Comparison of ENCODE assay signal across 16 cellular contexts in the genomic region with DNA sequence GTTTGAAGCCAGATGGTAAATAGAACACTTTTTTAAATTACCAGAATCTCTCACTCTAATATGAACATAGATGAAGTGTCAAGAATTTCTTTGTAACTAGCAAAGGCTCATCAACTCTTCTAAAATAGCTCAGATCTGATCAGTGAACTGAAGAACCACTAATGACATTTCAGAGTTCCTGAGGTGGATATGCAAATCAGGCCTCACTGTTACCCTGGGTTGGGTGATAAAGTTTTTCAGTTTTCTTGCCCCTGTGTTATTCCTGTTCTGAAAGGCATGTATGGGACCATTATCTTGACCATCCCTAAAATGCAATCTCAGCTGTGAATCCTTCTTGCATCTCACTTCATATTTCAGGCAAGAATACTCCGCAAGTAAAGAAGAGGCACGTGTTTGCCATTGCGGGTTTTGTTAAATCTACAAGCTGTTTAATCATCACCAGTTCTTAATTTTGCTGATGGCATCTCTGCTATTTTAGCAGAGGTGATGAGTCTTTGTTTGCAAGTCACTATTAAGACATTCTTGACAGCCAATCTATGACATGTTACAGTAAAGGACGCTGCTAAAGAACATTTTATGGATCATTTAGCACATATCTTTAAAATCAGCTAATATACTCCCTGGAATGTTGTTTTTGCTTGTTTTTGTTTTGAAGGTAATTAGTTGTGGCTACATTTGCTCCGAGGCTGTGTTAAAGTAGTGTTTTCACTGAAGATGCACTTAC. TPM values are rescaled to one million over a fixed set of nuclear protein-coding genes. Genes with fewer than 3 reads are reported as not detected.
DNase-seq lines count a peak whose midpoint lies in the region; ATAC-seq and TF ChIP-seq lines count a peak whose summit lies in the region.
"Had no signal": no experiment of that assay in that cellular context is flagged by ENCODE, and none has a peak within 500 bp of the region (broad histone marks: within the 10 kb centered on the region; RNA-seq: fewer than 3 reads in every experiment).

No MANE protein-coding gene starts in this region.

- no peaks in the 10 kb centered on the region for H3K9me3 Mint-ChIP-seq in activated B cell treated with CpG ODN at 0.5 μM for 24 hours
- H3K9me3 Mint-ChIP-seq: CD14-positive monocyte had no signal

- TF ChIP-seq CTCF in activated B cell treated with CpG ODN at 0.5 μM for 24 hours (IDR thresholded peaks at IDR 0.05) (no peak), GM10248 (IDR thresholded peaks at IDR 0.05; ENCODE audit: control extremely low read depth, extremely low read depth, low read depth, missing control alignments) (no peak)

- DNase-seq in activated B cell treated with CpG ODN at 0.5 μM for 24 hours = no peak
- DNase-seq in NCI-H748 (lab: John Stamatoyannopoulos, UW; ENCODE audit: unreplicated experiment) = no peak
- DNase-seq in GM10248 (ENCODE audit: extremely low spot score) = no peak
- DNase-seq in left ventricle myocardium superior = no peak
- DNase-seq in COLO829 (ENCODE audit: low spot score) = no peak
- DNase-seq: hippocampal formation, Kasumi-1, NCI-H226, retina had no signal

- H3K27me3 Mint-ChIP-seq in activated B cell treated with CpG ODN at 0.5 μM for 24 hours = no peaks in the 10 kb centered on the region

- peaks cover 14% of the 10 kb centered on the region for H3K4me1 Mint-ChIP-seq in activated B cell treated with CpG ODN at 0.5 μM for 24 hours

- intact Hi-C loops in activated B cell treated with CpG ODN at 0.5 μM for 24 hours (cut with micrococcal nuclease) (no loop called here), left ventricle myocardium superior (cut with micrococcal nuclease) (no loop called here)

- POLR2A ChIA-PET in activated B cell treated with CpG ODN at 0.5 μM for 24 hours (lab: Charles Lee) = interaction anchor here (1.0 to 1.4 kb wide), 2 partner anchors 555 to 558 kb away, joined by 5 to 7 read pairs; a partner anchor contains a TSS
- POLR2A ChIA-PET in GM10248 (lab: Yijun Ruan, JAX) = no interaction called here

- no peak overlapping the region for H3K4me3 Mint-ChIP-seq in activated B cell treated with CpG ODN at 0.5 μM for 24 hours
- H3K4me3 Mint-ChIP-seq: CD14-positive monocyte had no signal

- CTCF ChIA-PET in activated B cell treated with CpG ODN at 0.5 μM for 24 hours (lab: Charles Lee) = interaction anchor here (0.5 to 1.5 kb wide), 7 partner anchors 47 to 765 kb away, joined by 3 to 9 read pairs (median 4); no protein-coding TSS in a partner anchor
- CTCF ChIA-PET in GM10248 (lab: Yijun Ruan, JAX) = interaction anchor here (1.2 to 2.6 kb wide), 5 partner anchors 14 to 766 kb away, joined by 3 to 19 read pairs (median 6); no protein-coding TSS in a partner anchor

- peak; percentile 43 for ATAC-seq in GM18858 (IDR thresholded peaks at IDR 0.05; ENCODE audit: unreplicated experiment)
- peak; percentile 58 for ATAC-seq in GM21528 (IDR thresholded peaks at IDR 0.05; ENCODE audit: low FRiP score, unreplicated experiment)
- peak; percentile 65 for ATAC-seq in HG03066 (IDR thresholded peaks at IDR 0.05; ENCODE audit: low read depth, unreplicated experiment)
- ATAC-seq in activated B cell treated with CpG ODN at 0.5 μM for 24 hours (ENCODE audit: low read depth) = peak; percentile 47
- no peak for ATAC-seq in left ventricle myocardium superior
- ATAC-seq: HCT116, Right ventricle myocardium inferior had no signal

- no peak overlapping the region for H3K27ac Mint-ChIP-seq in activated B cell treated with CpG ODN at 0.5 μM for 24 hours
- H3K27ac Mint-ChIP-seq: CD14-positive monocyte had no signal

- H3K36me3 Mint-ChIP-seq in activated B cell treated with CpG ODN at 0.5 μM for 24 hours (ENCODE audit: low read depth) = no peaks in the 10 kb centered on the region
- H3K36me3 Mint-ChIP-seq: CD14-positive monocyte had no signal

RNA-seq across cellular contexts. Expression of a gene that starts 47.9 kb away (rescaled TPM):
- not detected in 2 replicates for total RNA-seq in activated B cell treated with CpG ODN at 0.5 μM for 24 hours
- not detected for total RNA-seq in left ventricle myocardium superior
- total RNA-seq: Right ventricle myocardium inferior, thoracic aorta had no signal
